ENCODE assay signal across 8 cellular contexts in the genomic region with DNA sequence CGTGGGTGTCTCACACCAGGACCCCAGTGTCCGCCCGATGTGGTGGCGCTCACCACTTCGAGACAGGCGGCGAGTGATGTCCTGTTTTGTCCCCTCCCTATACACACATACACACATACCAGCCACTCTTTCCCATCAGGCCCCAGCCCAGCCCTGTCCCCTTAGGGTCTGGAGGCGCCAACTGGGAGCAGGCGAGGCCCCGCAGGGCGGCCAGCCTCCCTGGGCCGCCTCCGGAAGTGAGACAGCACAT. TPM values are rescaled to one million over a fixed set of nuclear protein-coding genes. Genes with fewer than 3 reads are reported as not detected.
DNase-seq lines count a peak whose midpoint lies in the region; ATAC-seq and TF ChIP-seq lines count a peak whose summit lies in the region.

No MANE protein-coding gene starts in this region.

- ATAC-seq in GM18505 (IDR thresholded peaks at IDR 0.05; ENCODE audit: unreplicated experiment) (no peak), HG02610 (IDR thresholded peaks at IDR 0.05; ENCODE audit: unreplicated experiment) (no peak)

- peak overlapping the region; percentile 89 to 100 (median 99) for H3K27ac ChIP-seq in skin epidermis

- H3K4me3 ChIP-seq in fibroblast of the aortic adventitia (ENCODE audit: low read depth, low read length) (peak overlapping the region; percentile 97), skin epidermis (peak overlapping the region; percentile 71 to 100 (median 94))

- TF ChIP-seq POLR2A in GM18505 (IDR thresholded peaks at IDR 0.05; ENCODE audit: borderline replicate concordance, extremely low read depth, insufficient read depth, insufficient read length), result peak; percentile 76

- TF ChIP-seq CTCF in fibroblast of the aortic adventitia (IDR thresholded peaks at IDR 0.05; ENCODE audit: insufficient read depth, low read length), result no peak

- DNase-seq in T-helper 9 cell (peak; percentile 61), fibroblast of the aortic adventitia (ENCODE audit: low read depth) (no peak), A172 (ENCODE audit: low spot score) (no peak), KG1 (lab: John Stamatoyannopoulos, UW) (no peak), HuH-7 (ENCODE audit: low spot score) (no peak)

RNA-seq across cellular contexts. Expression of gene NANOS3, which starts 38.1 kb away (rescaled TPM):
- total RNA-seq in fibroblast of the aortic adventitia (ENCODE audit: low replicate concordance), result 0.27 TPM in 1 of 2 replicates, not detected in the other
- not detected in 2 replicates for total RNA-seq in A172 (2014; rRNA removed; shearing (Covaris generic))

RNA-seq across cellular contexts. Expression of gene ZSWIM4, which starts 43.6 kb away (rescaled TPM):
- total RNA-seq in fibroblast of the aortic adventitia (ENCODE audit: low replicate concordance), result 0.57 and 6.7 TPM in 2 replicates
- 4.5 and 6.8 TPM in 2 replicates for total RNA-seq in A172 (2014; rRNA removed; shearing (Covaris generic))
